ENCODE assay signal across 8 cellular contexts in genomic region chr9:15553528-15553898, GRCh38. TPM values are rescaled to one million over a fixed set of nuclear protein-coding genes. Genes with fewer than 3 reads are reported as not detected.
DNase-seq lines count a peak whose midpoint lies in the region; ATAC-seq, FAIRE-seq and TF ChIP-seq lines count a peak whose summit lies in the region.

No MANE protein-coding gene starts in this region.

- no peak for FAIRE-seq in H54 (lab: Jason Lieb, UNC)

- H3K4me1 ChIP-seq in ectodermal cell (ENCODE audit: control insufficient read depth, insufficient read depth, low read length) (no peaks in the 10 kb centered on the region), ovary (ENCODE audit: insufficient read depth) (no peaks in the 10 kb centered on the region)

- ATAC-seq in GM21528 (IDR thresholded peaks at IDR 0.05; ENCODE audit: low FRiP score, unreplicated experiment): peak; percentile 31

- H3K36me3 ChIP-seq in ectodermal cell (ENCODE audit: control insufficient read depth, insufficient read depth, low read length) (no peaks in the 10 kb centered on the region), ovary (no peaks in the 10 kb centered on the region)

- 2% methylated on average over 12 of the region's 13 CpGs for WGBS in ectodermal cell, 2 experiments
- 0 to 2% (median 1%) methylated on average over 12 to 13 of the region's 13 CpGs for WGBS in ovary, 3 donors

- H3K27me3 ChIP-seq in ectodermal cell (ENCODE audit: control insufficient read depth, insufficient read depth, low read length, poor library complexity, severe bottlenecking) (no peaks in the 10 kb centered on the region), ovary (no peaks in the 10 kb centered on the region)

- H3K4me3 ChIP-seq in GM12864 (ENCODE audit: low read depth, low read length): peak overlapping the region; percentile 90
- peak overlapping the region; percentile 91 for H3K4me3 ChIP-seq in Jurkat, Clone E6-1 (ENCODE audit: low read length)
- H3K4me3 ChIP-seq in ectodermal cell (ENCODE audit: insufficient read depth, low read depth, low read length): peak overlapping the region; percentile 80
- peak overlapping the region; percentile 78 for H3K4me3 ChIP-seq in ovary

- intact Hi-C loops in ovary (cut with DNase I): no loop called here

- peak overlapping the region; percentile 97 for H3K27ac ChIP-seq in ectodermal cell (ENCODE audit: insufficient read depth, low read depth, low read length, poor library complexity, severe bottlenecking)
- H3K27ac ChIP-seq in ovary: peak overlapping the region; percentile 79 to 94

- no peak for TF ChIP-seq EP300 in ovary (IDR thresholded peaks at IDR 0.05)

- DNase-seq in GM12864 (ENCODE audit: low read depth) (no peak), ovary (no peak), middle frontal gyrus (ENCODE audit: extremely low spot score, low spot score) (no peak), NCI-H524 treated with DMSO at 0.1 percent for 48 hours (lab: John Stamatoyannopoulos, UW) (no peak), H54 (ENCODE audit: insufficient read length, low spot score) (no peak)
- DNase-seq in Jurkat, Clone E6-1 (ENCODE audit: low read depth, low spot score): no peak

- TF ChIP-seq POLR2A in ovary (IDR thresholded peaks at IDR 0.05) (no peak), H54 (IDR thresholded peaks at IDR 0.05; ENCODE audit: low read depth, low read length) (no peak)

- no peak for TF ChIP-seq CTCF in GM12864 (IDR thresholded peaks at IDR 0.05; ENCODE audit: low read depth, low read length, missing control alignments)
- no peak for TF ChIP-seq CTCF in ovary (IDR thresholded peaks at IDR 0.05)

- no peaks in the 10 kb centered on the region for H3K9me3 ChIP-seq in ectodermal cell (ENCODE audit: control insufficient read depth, low read length)
- H3K9me3 ChIP-seq in ovary: no peaks in the 10 kb centered on the region

RNA-seq across cellular contexts. Expression of gene CCDC171, which starts 0.7 kb away (rescaled TPM):
- 8.6 TPM for polyA plus RNA-seq in Jurkat, Clone E6-1 (2012; ENCODE audit: insufficient read depth, insufficient read length)
- polyA plus RNA-seq in ectodermal cell (2013, experiment 1 of 4): 3.4 TPM
- polyA plus RNA-seq in ectodermal cell (2013, experiment 2 of 4): 3.7 TPM
- 4.9 TPM for polyA plus RNA-seq in ectodermal cell (2013, experiment 3 of 4)
- polyA plus RNA-seq in ectodermal cell (2013, experiment 4 of 4): 4.7 TPM
- total RNA-seq in ovary: 1 to 10 TPM; 4.1 to 6.1 (median 5.4) TPM
- 1 to 10 TPM; 2.0 to 2.6 TPM for polyA plus RNA-seq in ovary

RNA-seq across cellular contexts. Expression of gene PSIP1, which starts 42.7 kb away (rescaled TPM):
- 141 TPM for polyA plus RNA-seq in Jurkat, Clone E6-1 (2012; ENCODE audit: insufficient read depth, insufficient read length)
- polyA plus RNA-seq in ectodermal cell (2013, experiment 1 of 4): 311 TPM
- polyA plus RNA-seq in ectodermal cell (2013, experiment 2 of 4): 303 TPM
- polyA plus RNA-seq in ectodermal cell (2013, experiment 3 of 4): 269 TPM
- polyA plus RNA-seq in ectodermal cell (2013, experiment 4 of 4): 297 TPM
- 100 to 1,000 TPM in 1 of 7 donors, 10 to 100 TPM in 6; 71.6 to 104 (median 81.2) TPM for total RNA-seq in ovary
- polyA plus RNA-seq in ovary: 10 to 100 TPM; 69.5 to 95.3 TPM
